ENCODE assay signal across 10 cellular contexts in the genomic region with DNA sequence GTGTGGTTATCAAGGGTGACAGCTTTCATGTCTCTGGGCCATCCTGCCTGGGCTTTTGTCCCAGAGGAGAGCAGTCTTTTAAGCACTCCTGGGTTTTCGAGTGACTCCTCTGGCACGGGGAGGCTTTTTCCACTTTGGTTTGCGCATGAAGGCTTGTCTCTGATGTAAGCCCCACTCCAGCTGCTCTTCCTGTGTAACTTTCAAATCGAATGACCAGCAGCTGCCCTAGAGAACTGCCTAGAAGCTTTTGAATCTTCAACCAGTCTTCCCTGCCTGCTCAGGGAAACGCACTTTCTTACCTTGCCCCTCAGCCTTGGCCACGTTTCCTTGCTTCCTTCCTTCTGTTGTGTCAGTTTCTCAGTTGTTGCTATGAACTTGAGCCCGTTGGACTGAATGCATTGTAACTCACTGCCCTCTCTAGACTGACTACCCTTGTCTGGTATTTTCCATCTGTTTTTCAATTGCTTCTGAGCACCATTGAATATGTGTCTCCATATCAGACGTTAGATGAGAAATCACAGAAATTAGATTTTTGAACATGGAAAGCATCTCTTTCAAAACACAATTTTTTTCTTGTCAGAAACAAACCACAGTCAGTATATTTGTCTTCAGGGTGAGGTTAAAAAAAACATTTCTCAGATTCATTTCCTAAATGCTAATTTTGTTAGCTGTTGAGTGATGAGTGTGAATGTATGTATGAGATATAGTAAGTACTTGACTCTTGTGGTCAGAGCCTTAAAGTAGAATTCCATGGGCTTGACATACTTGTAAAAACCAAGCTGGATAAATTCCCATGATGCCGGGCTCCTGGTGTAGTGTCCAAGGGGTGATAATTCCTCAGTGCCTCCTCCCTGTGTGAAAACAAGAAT. TPM values are rescaled to one million over a fixed set of nuclear protein-coding genes. Genes with fewer than 3 reads are reported as not detected.
A peak's percentile ranks its signal among the peaks of the same experiment; 100 is the strongest.
DNase-seq lines count a peak whose midpoint lies in the region; ATAC-seq and TF ChIP-seq lines count a peak whose summit lies in the region.
"Had no signal": no experiment of that assay in that cellular context is flagged by ENCODE, and none has a peak within 500 bp of the region (broad histone marks: within the 10 kb centered on the region; RNA-seq: fewer than 3 reads in every experiment).

No MANE protein-coding gene starts in this region.

- in situ Hi-C loops in GM23248 (cut with MboI), result loop anchor here (10.0 to 25.0 kb wide), 2 partner anchors 124 to 232 kb away; a partner anchor contains a TSS

- H3K9me3 Mint-ChIP-seq in stimulated activated effector memory CD8-positive, alpha-beta T cell treated with anti-CD3 and anti-CD28 coated beads, Interleukin-12 subunit alpha, Interleukin-12 subunit beta, amount 100 ng/mL, for 72 hours, result no peaks in the 10 kb centered on the region
- H3K9me3 Mint-ChIP-seq in activated naive CD8-positive, alpha-beta T cell treated with anti-CD3 and anti-CD28 coated beads, Interleukin-2, amount 50 U/mL, for 24 hours, result no peaks in the 10 kb centered on the region
- H3K9me3 Mint-ChIP-seq: activated naive CD4-positive, alpha-beta T cell treated with anti-CD3 and anti-CD28 coated beads, Interleukin-2, amount 50 U/mL, for 24 hours had no signal

- H3K9ac ChIP-seq in GM23248, result peak overlapping the region; percentile 62

- H3K27me3 Mint-ChIP-seq in activated naive CD8-positive, alpha-beta T cell treated with anti-CD3 and anti-CD28 coated beads, Interleukin-2, amount 50 U/mL, for 24 hours, result no peaks in the 10 kb centered on the region
- H3K27me3 Mint-ChIP-seq: activated naive CD4-positive, alpha-beta T cell treated with anti-CD3 and anti-CD28 coated beads, Interleukin-2, amount 50 U/mL, for 24 hours had no signal

- no peaks in the 10 kb centered on the region for H3K4me1 Mint-ChIP-seq in stimulated activated effector memory CD8-positive, alpha-beta T cell treated with anti-CD3 and anti-CD28 coated beads, Interleukin-12 subunit alpha, Interleukin-12 subunit beta, amount 100 ng/mL, for 72 hours
- no peaks in the 10 kb centered on the region for H3K4me1 Mint-ChIP-seq in activated naive CD8-positive, alpha-beta T cell treated with anti-CD3 and anti-CD28 coated beads, Interleukin-2, amount 50 U/mL, for 24 hours
- H3K4me1 Mint-ChIP-seq: activated naive CD4-positive, alpha-beta T cell treated with anti-CD3 and anti-CD28 coated beads, Interleukin-2, amount 50 U/mL, for 24 hours had no signal

- H3K79me2 ChIP-seq in GM23248 (ENCODE audit: insufficient read depth) (no peaks in the 10 kb centered on the region), hepatocyte (no peaks in the 10 kb centered on the region)

- H3K9me2 ChIP-seq in GM23248 (ENCODE audit: insufficient read depth) (no peaks in the 10 kb centered on the region), hepatocyte (replicated peaks; ENCODE audit: insufficient read depth) (no peaks in the 10 kb centered on the region)

- H3K9me3 ChIP-seq in GM23248 (ENCODE audit: low read depth) (no peaks in the 10 kb centered on the region), hepatocyte (ENCODE audit: low read depth) (no peaks in the 10 kb centered on the region)

- TF ChIP-seq CTCF in choroid plexus epithelial cell (conservative IDR thresholded peaks at IDR 0.05; ENCODE audit: low read depth, low read length) (no peak), hepatocyte (IDR thresholded peaks at IDR 0.05; ENCODE audit: poor library complexity) (no peak)

- H4K20me1 ChIP-seq in GM23248 (ENCODE audit: insufficient read depth) (no peaks in the 10 kb centered on the region), hepatocyte (ENCODE audit: insufficient read depth, poor library complexity, severe bottlenecking) (no peaks in the 10 kb centered on the region)

- H3K4me3 ChIP-seq in GM23248 (no peak overlapping the region), choroid plexus epithelial cell (ENCODE audit: low read depth, low read length) (no peak overlapping the region), hepatocyte (no peak overlapping the region)

- no peak overlapping the region for H2AFZ ChIP-seq in GM23248
- no peak overlapping the region for H2AFZ ChIP-seq in hepatocyte

- peaks cover 27% of the 10 kb centered on the region for H3K4me1 ChIP-seq in GM23248 (ENCODE audit: insufficient read depth)
- H3K4me1 ChIP-seq in hepatocyte (ENCODE audit: insufficient read depth), result no peaks in the 10 kb centered on the region

- H3K27me3 ChIP-seq in GM23248 (replicated peaks; ENCODE audit: insufficient read depth), result no peaks in the 10 kb centered on the region
- H3K27me3 ChIP-seq in hepatocyte, result no peaks in the 10 kb centered on the region

- no peaks in the 10 kb centered on the region for H3K36me3 ChIP-seq in GM23248 (ENCODE audit: low read depth)
- H3K36me3 ChIP-seq in hepatocyte (replicated peaks; ENCODE audit: insufficient read depth, low read depth), result no peaks in the 10 kb centered on the region

- H3K4me2 ChIP-seq in GM23248 (ENCODE audit: unreplicated experiment), result peak overlapping the region; percentile 37
- H3K4me2 ChIP-seq in hepatocyte, result no peak overlapping the region

- 23 to 49% methylated on average over 6 to 9 of the region's 9 CpGs for WGBS in GM23248 (ENCODE audit: low coverage in 1 of 2, low lambda C conversion rate in 2 of 2, missing lambda C conversion rate in 2 of 2), 2 experiments
- WGBS in hepatocyte (ENCODE audit: low lambda C conversion rate, missing lambda C conversion rate), result 81% methylated on average over 9 of the region's 9 CpGs

- H3F3A ChIP-seq in GM23248 (ENCODE audit: insufficient read depth), result peaks cover 8% of the 10 kb centered on the region

- peak; percentile 79 for DNase-seq in GM23248
- DNase-seq in choroid plexus epithelial cell (ENCODE audit: low read depth), result peak; percentile 76
- peak; percentile 15 for DNase-seq in hepatic stellate cell (ENCODE audit: low spot score)
- no peak for DNase-seq in stimulated activated effector memory CD8-positive, alpha-beta T cell treated with anti-CD3 and anti-CD28 coated beads, Interleukin-12 subunit alpha, Interleukin-12 subunit beta, amount 100 ng/mL, for 72 hours (ENCODE audit: low spot score in 2 of 2)
- DNase-seq in hepatocyte (ENCODE audit: low spot score), result no peak
- no peak for DNase-seq in activated naive CD8-positive, alpha-beta T cell treated with anti-CD3 and anti-CD28 coated beads, Interleukin-2, amount 50 U/mL, for 24 hours
- DNase-seq: DMS53 had no signal

- H3K36me3 Mint-ChIP-seq in stimulated activated effector memory CD8-positive, alpha-beta T cell treated with anti-CD3 and anti-CD28 coated beads, Interleukin-12 subunit alpha, Interleukin-12 subunit beta, amount 100 ng/mL, for 72 hours, result peaks cover 12% of the 10 kb centered on the region
- H3K36me3 Mint-ChIP-seq in activated naive CD8-positive, alpha-beta T cell treated with anti-CD3 and anti-CD28 coated beads, Interleukin-2, amount 50 U/mL, for 24 hours (ENCODE audit: low read depth), result peaks cover 7% of the 10 kb centered on the region

- peak overlapping the region; percentile 21 for H3K27ac Mint-ChIP-seq in stimulated activated effector memory CD8-positive, alpha-beta T cell treated with anti-CD3 and anti-CD28 coated beads, Interleukin-12 subunit alpha, Interleukin-12 subunit beta, amount 100 ng/mL, for 72 hours
- no peak overlapping the region for H3K27ac Mint-ChIP-seq in activated naive CD8-positive, alpha-beta T cell treated with anti-CD3 and anti-CD28 coated beads, Interleukin-2, amount 50 U/mL, for 24 hours
- H3K27ac Mint-ChIP-seq: activated naive CD4-positive, alpha-beta T cell treated with anti-CD3 and anti-CD28 coated beads, Interleukin-2, amount 50 U/mL, for 24 hours had no signal

- ATAC-seq in stimulated activated effector memory CD8-positive, alpha-beta T cell treated with anti-CD3 and anti-CD28 coated beads, Interleukin-12 subunit alpha, Interleukin-12 subunit beta, amount 100 ng/mL, for 72 hours, result no peak
- no peak for ATAC-seq in activated naive CD8-positive, alpha-beta T cell treated with anti-CD3 and anti-CD28 coated beads, Interleukin-2, amount 50 U/mL, for 24 hours
- ATAC-seq in GM19035 (IDR thresholded peaks at IDR 0.05; ENCODE audit: unreplicated experiment) (no peak), GM21786 (IDR thresholded peaks at IDR 0.05; ENCODE audit: unreplicated experiment) (no peak)

- H3K27ac ChIP-seq in GM23248 (peak overlapping the region; percentile 81), hepatocyte (no peak overlapping the region)

- H3K4me3 Mint-ChIP-seq in stimulated activated effector memory CD8-positive, alpha-beta T cell treated with anti-CD3 and anti-CD28 coated beads, Interleukin-12 subunit alpha, Interleukin-12 subunit beta, amount 100 ng/mL, for 72 hours, result no peak overlapping the region
- H3K4me3 Mint-ChIP-seq in activated naive CD8-positive, alpha-beta T cell treated with anti-CD3 and anti-CD28 coated beads, Interleukin-2, amount 50 U/mL, for 24 hours, result no peak overlapping the region
- H3K4me3 Mint-ChIP-seq: activated naive CD4-positive, alpha-beta T cell treated with anti-CD3 and anti-CD28 coated beads, Interleukin-2, amount 50 U/mL, for 24 hours had no signal

RNA-seq across cellular contexts. Expression of a gene that starts 45.4 kb away (rescaled TPM):
- 24.5 and 27.0 TPM in 2 replicates for total RNA-seq in GM23248 (2014; rRNA removed; shearing (Covaris generic))
- 11.4 and 13.1 TPM in 2 replicates for polyA plus RNA-seq in GM23248 (2016; fragmentation: Nextera tagmentation; extraction: Ambion mirVana)
- 12.8 and 21.6 TPM in 2 replicates for total RNA-seq in hepatocyte
- 9.6 and 11.2 TPM in 2 replicates for polyA plus RNA-seq in hepatocyte

RNA-seq across cellular contexts. Expression of a gene that starts 56.8 kb away (rescaled TPM):
- 28.6 and 30.6 TPM in 2 replicates for total RNA-seq in GM23248 (2014; rRNA removed; shearing (Covaris generic))
- polyA plus RNA-seq in GM23248 (2016; fragmentation: Nextera tagmentation; extraction: Ambion mirVana) (24.7 and 26.3 TPM in 2 replicates), hepatocyte (10.2 and 11.9 TPM in 2 replicates)
- total RNA-seq in hepatocyte, result 20.7 and 25.1 TPM in 2 replicates

Comparison
In these comparisons a context has a peak if more than half of its experiments do, and no peak if none do; other contexts are left out.
1. DNase-seq: peak in GM23248 (single experiment), choroid plexus epithelial cell (single experiment) and hepatic stellate cell (single experiment); none in stimulated activated effector memory CD8-positive, alpha-beta T cell treated with anti-CD3 and anti-CD28 coated beads, Interleukin-12 subunit alpha, Interleukin-12 subunit beta, amount 100 ng/mL, for 72 hours (0 of 2), hepatocyte (single experiment) and activated naive CD8-positive, alpha-beta T cell treated with anti-CD3 and anti-CD28 coated beads, Interleukin-2, amount 50 U/mL, for 24 hours (single experiment).